Comparison of ENCODE assay signal across 8 cellular contexts in the genomic region with DNA sequence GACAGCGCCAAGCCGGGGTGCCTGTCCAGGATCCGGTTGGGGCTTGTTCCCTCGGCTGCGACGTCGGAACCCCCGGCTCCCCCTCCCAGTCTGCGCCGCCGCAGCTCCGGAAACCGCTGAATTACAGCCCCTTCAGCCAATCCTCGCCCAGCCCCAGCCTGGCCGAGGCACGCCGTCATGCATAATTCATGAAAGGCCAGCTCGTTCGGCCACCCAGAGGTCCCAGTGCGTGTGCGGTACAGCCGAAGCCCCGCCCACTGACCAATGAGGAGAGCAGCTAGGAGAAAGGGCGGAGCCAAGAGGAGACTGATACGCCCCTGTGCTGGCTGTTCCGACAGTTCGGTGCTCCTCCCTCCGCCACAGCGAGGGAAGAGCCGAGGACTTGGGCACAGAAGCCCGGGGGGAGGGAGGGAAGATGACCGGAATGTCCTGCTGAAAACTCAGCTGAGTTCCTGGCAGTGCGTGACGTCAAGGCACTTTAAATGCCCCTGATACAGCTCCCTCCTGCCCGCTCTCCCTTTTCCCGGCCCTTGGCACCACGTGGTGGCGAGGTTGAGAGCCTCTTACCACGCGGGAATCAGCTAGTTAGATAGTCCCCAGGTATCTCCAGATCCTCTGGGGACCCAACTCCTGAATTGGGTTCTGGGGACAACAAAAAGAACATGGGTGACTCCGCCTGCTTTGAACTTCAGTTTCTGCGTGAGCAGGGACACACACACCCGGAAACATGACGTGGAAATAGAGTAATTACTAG. TPM values are rescaled to one million over a fixed set of nuclear protein-coding genes. Genes with fewer than 3 reads are reported as not detected.
A peak's percentile ranks its signal among the peaks of the same experiment; 100 is the strongest.
DNase-seq lines count a peak whose midpoint lies in the region; ATAC-seq, FAIRE-seq and TF ChIP-seq lines count a peak whose summit lies in the region.

Gene STAT3, minus strand, starts transcription at position 62 of the 754 bp plus-strand sequence. CDS start 39,926 bp downstream, outside the sequence.

- peaks cover 21% of the 10 kb centered on the region; the same call in 1 of the 2 replicates for H3K79me2 ChIP-seq in KMS-11 (ENCODE audit: insufficient read depth, low read depth)

- peaks cover 16 to 20% of the 10 kb centered on the region in 2 donors for H3K36me3 Mint-ChIP-seq in activated T-cell treated with anti-CD3 and anti-CD28 coated beads, Interleukin-2, amount 50 U/mL, for 72 hours (ENCODE audit: insufficient read depth in 2 of 2)

- ATAC-seq in GM21737 (IDR thresholded peaks at IDR 0.05; ENCODE audit: unreplicated experiment) (peak; percentile 80), esophagus mucosa (peak; percentile 97)
- ATAC-seq in activated T-cell treated with anti-CD3 and anti-CD28 coated beads, Interleukin-2, amount 50 U/mL, for 72 hours (replicated peaks in 1 of 2) = peak; percentile 86 to 87

- H3K9ac ChIP-seq in KMS-11 = peak within 1 kb of the TSS; percentile 66
- H3K9ac ChIP-seq in muscle layer of colon (ENCODE audit: low read length) = peak within 1 kb of the TSS; percentile 84

- H3K27me3 ChIP-seq in KMS-11 (ENCODE audit: insufficient read depth, low read depth) = no peaks in the 10 kb centered on the region
- no peaks in the 10 kb centered on the region for H3K27me3 ChIP-seq in muscle layer of colon (ENCODE audit: control insufficient read depth in 1 of 2, insufficient read depth in 2 of 2, low read length in 2 of 2)

- peak within 1 kb of the TSS; percentile 83 for H2AFZ ChIP-seq in KMS-11 (ENCODE audit: low read depth)

- H3K9me3 Mint-ChIP-seq in activated T-cell treated with anti-CD3 and anti-CD28 coated beads, Interleukin-2, amount 50 U/mL, for 72 hours = no peaks in the 10 kb centered on the region

- H4K20me1 ChIP-seq in KMS-11 (ENCODE audit: insufficient read depth) = no peaks in the 10 kb centered on the region

- H3K27ac ChIP-seq in KMS-11 (0 out of 2 replicates have a peak within 1 kb of the TSS, but pooled peaks have one; percentile 25), muscle layer of colon (ENCODE audit: low read depth, low read length) (peak within 1 kb of the TSS; percentile 99)

- peak; percentile 100 for DNase-seq in DMS53 treated with DMSO at 0.1 percent for 48 hours (lab: John Stamatoyannopoulos, UW; ENCODE audit: unreplicated experiment)
- DNase-seq in RCC 7860 (ENCODE audit: low spot score) = peak; percentile 100
- DNase-seq in activated T-cell treated with anti-CD3 and anti-CD28 coated beads, Interleukin-2, amount 50 U/mL, for 72 hours = peak; percentile 100
- peak; percentile 100 for DNase-seq in stimulated activated CD8-positive, alpha-beta memory T cell treated with anti-CD3 and anti-CD28 coated beads, Interleukin-7, amount 100 ng/mL, for 24 hours (ENCODE audit: low read depth)

- no peak for TF ChIP-seq CTCF in KMS-11 (conservative IDR thresholded peaks at IDR 0.05; ENCODE audit: low read depth, low read length)

- peak within 1 kb of the TSS; percentile 97 to 98 for H3K4me3 Mint-ChIP-seq in activated T-cell treated with anti-CD3 and anti-CD28 coated beads, Interleukin-2, amount 50 U/mL, for 72 hours

- H3K9me3 ChIP-seq in muscle layer of colon (ENCODE audit: low read length) = no peaks in the 10 kb centered on the region

- FAIRE-seq in RCC 7860 (lab: Jason Lieb, UNC) = peak; percentile 89

- H3K4me1 ChIP-seq in KMS-11 (ENCODE audit: low read depth, poor library complexity, severe bottlenecking) (peaks cover 23% of the 10 kb centered on the region), muscle layer of colon (ENCODE audit: insufficient read depth, low read length) (peaks cover 28% of the 10 kb centered on the region)

- H3K4me3 ChIP-seq in KMS-11 (IDR thresholded peaks at IDR 0.05; ENCODE audit: insufficient read depth, low read depth, low read length) = peak within 1 kb of the TSS; percentile 27
- peak within 1 kb of the TSS; percentile 82 for H3K4me3 ChIP-seq in muscle layer of colon (ENCODE audit: low read depth in 1 of 2, low read length in 2 of 2)

- no peaks in the 10 kb centered on the region for H3K27me3 Mint-ChIP-seq in activated T-cell treated with anti-CD3 and anti-CD28 coated beads, Interleukin-2, amount 50 U/mL, for 72 hours (ENCODE audit: low read depth)

- H3K4me1 Mint-ChIP-seq in activated T-cell treated with anti-CD3 and anti-CD28 coated beads, Interleukin-2, amount 50 U/mL, for 72 hours (ENCODE audit: low read depth) = peaks cover 71% of the 10 kb centered on the region

- H3K27ac Mint-ChIP-seq in activated T-cell treated with anti-CD3 and anti-CD28 coated beads, Interleukin-2, amount 50 U/mL, for 72 hours = peak within 1 kb of the TSS; percentile 100

- H3K4me2 ChIP-seq in KMS-11 = peak within 1 kb of the TSS; percentile 96

- H3K36me3 ChIP-seq in KMS-11 (ENCODE audit: insufficient read depth) (no peaks in the 10 kb centered on the region), muscle layer of colon (ENCODE audit: insufficient read depth, low read length) (no peaks in the 10 kb centered on the region)

RNA-seq across cellular contexts. Expression of gene STAT3, which starts in this region (rescaled TPM):
- 100 to 1,000 TPM; 346 to 380 TPM for total RNA-seq in activated T-cell treated with anti-CD3 and anti-CD28 coated beads, Interleukin-2, amount 50 U/mL, for 72 hours
- 191 TPM for total RNA-seq in esophagus mucosa

Comparison
In these comparisons a context has a peak if more than half of its experiments do, and no peak if none do; other contexts are left out.
1. Peak in every context shown above with its lines: DNase-seq, ATAC-seq, H3K4me3 ChIP-seq and H3K27ac ChIP-seq.